21 cellular contexts compared by ENCODE assay signal in the genomic region with DNA sequence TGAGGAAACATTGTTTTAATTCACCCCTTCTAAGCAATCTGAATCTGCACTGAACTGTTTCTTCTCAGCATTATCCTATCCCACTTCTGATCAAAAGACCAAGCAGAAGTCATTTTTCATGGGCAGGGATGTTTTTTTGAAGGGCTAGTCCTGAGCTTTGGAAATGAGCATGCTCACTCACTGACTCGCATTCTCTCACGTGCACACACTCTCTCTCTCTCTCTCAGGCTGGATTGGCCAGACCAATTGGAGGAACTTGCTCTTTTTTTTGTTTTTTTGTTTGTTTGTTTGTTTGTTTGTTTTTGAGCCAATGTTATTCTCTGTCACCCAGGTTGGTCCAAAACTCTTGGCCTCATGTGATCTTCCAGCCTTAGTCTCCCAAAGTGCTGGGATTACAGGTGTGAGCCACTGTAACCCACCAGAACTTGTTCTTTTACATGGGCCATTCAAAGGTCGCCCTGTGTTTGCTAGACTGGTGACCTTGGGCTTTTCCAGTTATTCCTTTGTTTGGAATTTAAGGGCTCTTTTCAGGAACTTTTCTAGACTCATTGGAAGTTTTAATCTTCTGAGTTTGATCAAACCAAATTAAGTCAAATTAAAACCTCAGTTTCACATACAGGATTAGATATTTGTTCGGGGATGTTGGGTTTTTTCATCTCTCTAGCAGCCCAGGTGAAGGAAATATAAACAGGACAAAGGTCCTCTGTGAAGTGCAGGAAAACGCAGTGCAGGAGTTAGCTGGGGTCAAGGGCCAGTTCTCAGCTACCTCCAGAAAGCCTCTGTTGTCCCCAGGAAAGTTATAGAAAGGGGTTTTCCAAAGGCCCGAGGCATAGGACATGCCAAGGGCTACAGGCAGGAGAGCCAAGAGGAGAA. TPM values are rescaled to one million over a fixed set of nuclear protein-coding genes. Genes with fewer than 3 reads are reported as not detected.
A peak's percentile ranks its signal among the peaks of the same experiment; 100 is the strongest.
DNase-seq lines count a peak whose midpoint lies in the region; ATAC-seq, FAIRE-seq and TF ChIP-seq lines count a peak whose summit lies in the region.
"Had no signal": no experiment of that assay in that cellular context is flagged by ENCODE, and none has a peak within 500 bp of the region (broad histone marks: within the 10 kb centered on the region; RNA-seq: fewer than 3 reads in every experiment).

No MANE protein-coding gene starts in this region.

- WGBS in HepG2 (ENCODE audit: low lambda C conversion rate): 2% methylated on average over 6 of the region's 6 CpGs

- no peaks in the 10 kb centered on the region for H4K20me1 ChIP-seq in HepG2 (ENCODE audit: insufficient read depth, low read length)

- TF ChIP-seq EP300 in HepG2 (IDR thresholded peaks at IDR 0.05; ENCODE audit: low read depth in 2 of 2, low read length in 2 of 2): no peak; a peak in 1 of 4 replicates
- no peak; the same call in 1 of the 2 replicates for TF ChIP-seq EP300 in HepG2 (CRISPR knock-in tag; IDR thresholded peaks at IDR 0.05; ENCODE audit: borderline replicate concordance)

- H3K27ac Mint-ChIP-seq in activated T-cell treated with anti-CD3 and anti-CD28 coated beads, Interleukin-2, amount 50 U/mL, for 72 hours: peak overlapping the region; percentile 60
- H3K27ac Mint-ChIP-seq: CD8-positive, alpha-beta T cell had no signal

- in situ Hi-C loops in HepG2 (cut with HindIII; ENCODE audit: extremely low pct_ligation_motif_present, low pct_unique_long_range_greater_than_20kb): no loop called here

- H3K4me1 Mint-ChIP-seq in activated T-cell treated with anti-CD3 and anti-CD28 coated beads, Interleukin-2, amount 50 U/mL, for 72 hours (ENCODE audit: low read depth): no peaks in the 10 kb centered on the region

- H3K9ac ChIP-seq in HepG2 (ENCODE audit: insufficient read depth, low read depth, low read length) (no peak overlapping the region; the same call in 1 of the 2 replicates), parathyroid adenoma (no peak overlapping the region)
- H3K9ac ChIP-seq: KMS-11 had no signal

- no peak for DNase-seq in activated T-cell treated with anti-CD3 and anti-CD28 coated beads, Interleukin-2, amount 50 U/mL, for 72 hours
- DNase-seq in activated T-cell treated with anti-CD3 and anti-CD28 coated beads for 4 hours: no peak
- peak; percentile 73 for DNase-seq in HepG2 (ENCODE audit: low spot score)
- no peak for DNase-seq in dorsolateral prefrontal cortex
- DNase-seq in WERI-Rb-1: no peak
- no peak for DNase-seq in HT-29 (ENCODE audit: low spot score)
- DNase-seq in SHP77 treated with DMSO at 0.1 percent for 48 hours (lab: John Stamatoyannopoulos, UW): no peak
- DNase-seq: CD8-positive, alpha-beta T cell; DND-41; GOT3; MG63; NCI-H1092; NCI-H146; NCI-H2081; NCI-H748 treated with DMSO at 0.1 percent for 48 hours; RPMI8226 had no signal

- intact Hi-C loops in HepG2 (cut with micrococcal nuclease; ENCODE audit: unreplicated experiment) (no loop called here), dorsolateral prefrontal cortex (cut with DNase I) (no loop called here)

- H3K9me3 ChIP-seq in HepG2 (ENCODE audit: low read length) (no peaks in the 10 kb centered on the region), parathyroid adenoma (ENCODE audit: control insufficient read depth, low read length) (no peaks in the 10 kb centered on the region), WERI-Rb-1 (ENCODE audit: severe bottlenecking) (no peaks in the 10 kb centered on the region)
- H3K9me3 ChIP-seq: MG63 had no signal

- no peak for TF ChIP-seq POLR2A in HepG2 (IDR thresholded peaks at IDR 0.05; ENCODE audit: insufficient read depth in 1 of 2, low read depth in 2 of 2, low read length in 2 of 2)

- no peak for FAIRE-seq in HepG2 (lab: Jason Lieb, UNC)
- FAIRE-seq: D721Med, G401.6 had no signal

- H3K4me3 Mint-ChIP-seq in activated T-cell treated with anti-CD3 and anti-CD28 coated beads, Interleukin-2, amount 50 U/mL, for 72 hours: no peak overlapping the region
- H3K4me3 Mint-ChIP-seq: CD8-positive, alpha-beta T cell had no signal

- H3K4me3 ChIP-seq in HepG2 (replicated peaks in 1 of 3; ENCODE audit: insufficient read depth in 1 of 3, low read depth in 2 of 3, low read length in 3 of 3) (peak overlapping the region in 1 of 3 experiments; percentile 27; a peak in 2 of 6 replicates), parathyroid adenoma (ENCODE audit: low read depth, low read length) (no peak overlapping the region), dorsolateral prefrontal cortex (no peak overlapping the region), WERI-Rb-1 (ENCODE audit: low read depth, low read length) (no peak overlapping the region)
- H3K4me3 ChIP-seq: MG63 had no signal

- TF ChIP-seq CTCF in HepG2 (CRISPR knock-in tag; IDR thresholded peaks at IDR 0.05): no peak
- no peak for TF ChIP-seq CTCF in parathyroid adenoma (IDR thresholded peaks at IDR 0.05)
- TF ChIP-seq CTCF in dorsolateral prefrontal cortex (IDR thresholded peaks at IDR 0.05 in 54 of 56, conservative IDR thresholded peaks at IDR 0.05 in 2 of 56; ENCODE audit: low read depth in 1 of 56, partially characterized antibody in 56 of 56): no peak
- TF ChIP-seq CTCF in WERI-Rb-1 (IDR thresholded peaks at IDR 0.05; ENCODE audit: low read depth, low read length): no peak

- H3K27me3 ChIP-seq in HepG2 (ENCODE audit: control insufficient read depth in 1 of 2, insufficient read depth in 2 of 2, low read length in 2 of 2) (no peaks in the 10 kb centered on the region), parathyroid adenoma (ENCODE audit: control insufficient read depth, insufficient read depth, low read length) (no peaks in the 10 kb centered on the region), dorsolateral prefrontal cortex (no peaks in the 10 kb centered on the region), WERI-Rb-1 (ENCODE audit: insufficient read depth, low read depth, severe bottlenecking) (no peaks in the 10 kb centered on the region)
- H3K27me3 ChIP-seq: MG63 had no signal

- H3K9me3 Mint-ChIP-seq in activated T-cell treated with anti-CD3 and anti-CD28 coated beads, Interleukin-2, amount 50 U/mL, for 72 hours: no peaks in the 10 kb centered on the region
- H3K9me3 Mint-ChIP-seq: CD8-positive, alpha-beta T cell had no signal

- H3K36me3 Mint-ChIP-seq in activated T-cell treated with anti-CD3 and anti-CD28 coated beads, Interleukin-2, amount 50 U/mL, for 72 hours (ENCODE audit: insufficient read depth in 2 of 2): peaks cover 0 to 2% of the 10 kb centered on the region in 2 donors
- H3K36me3 Mint-ChIP-seq: CD8-positive, alpha-beta T cell had no signal

- TF ChIP-seq RAD21 in HepG2 (CRISPR knock-in tag; IDR thresholded peaks at IDR 0.05): no peak

- peak overlapping the region; percentile 61 for H3K27ac ChIP-seq in HepG2 (ENCODE audit: extremely low read length, insufficient read depth, low read length)
- H3K27ac ChIP-seq in parathyroid adenoma: peak overlapping the region; percentile 18
- H3K27ac ChIP-seq in dorsolateral prefrontal cortex: peak overlapping the region in 6 of 59 donors; percentile 2 to 28 (median 24)
- H3K27ac ChIP-seq in WERI-Rb-1: no peak overlapping the region
- H3K27ac ChIP-seq: KMS-11 had no signal

- H3K36me3 ChIP-seq in HepG2 (replicated peaks in 1 of 2; ENCODE audit: control insufficient read depth in 1 of 2, insufficient read depth in 2 of 2, low read length in 2 of 2): peaks cover 0 to 6% of the 10 kb centered on the region in 2 experiments; a peak in 3 of 5 replicates
- no peaks in the 10 kb centered on the region for H3K36me3 ChIP-seq in parathyroid adenoma (ENCODE audit: control insufficient read depth, insufficient read depth, low read length)
- H3K36me3 ChIP-seq in WERI-Rb-1: no peaks in the 10 kb centered on the region

- H3K27me3 Mint-ChIP-seq in activated T-cell treated with anti-CD3 and anti-CD28 coated beads, Interleukin-2, amount 50 U/mL, for 72 hours (ENCODE audit: low read depth): no peaks in the 10 kb centered on the region

- H2AFZ ChIP-seq in HepG2 (ENCODE audit: low read length) (no peak overlapping the region), parathyroid adenoma (no peak overlapping the region)

- H3K4me1 ChIP-seq in HepG2 (ENCODE audit: insufficient read depth, low read length) (peaks cover 85% of the 10 kb centered on the region), parathyroid adenoma (peaks cover 38% of the 10 kb centered on the region)

- CTCF ChIA-PET in HepG2 (lab: Yijun Ruan, JAX; ENCODE audit: low intra/inter-chr PET ratio, low total read pairs): no interaction called here

- ATAC-seq in activated T-cell treated with anti-CD3 and anti-CD28 coated beads, Interleukin-2, amount 50 U/mL, for 72 hours (replicated peaks in 1 of 2): no peak
- peak; percentile 69 for ATAC-seq in HepG2
- ATAC-seq: CD8-positive, alpha-beta T cell had no signal

- no TSS peak for BruUV-seq in HepG2 (replicated peaks; lab: Mats Ljungman, UMichigan)

- H3K79me2 ChIP-seq in HepG2 (ENCODE audit: insufficient read depth, low read length): no peaks in the 10 kb centered on the region
- H3K79me2 ChIP-seq in parathyroid adenoma: peaks cover 38% of the 10 kb centered on the region

- H3K4me2 ChIP-seq in HepG2 (ENCODE audit: low read depth, low read length): peak overlapping the region; percentile 59
- H3K4me2 ChIP-seq in parathyroid adenoma (ENCODE audit: low read length): peak overlapping the region; percentile 9
- H3K4me2 ChIP-seq: KMS-11 had no signal

- POLR2A ChIA-PET in HepG2 (lab: Yijun Ruan, JAX): interaction anchor here (1.0 to 3.4 kb wide), 3 partner anchors 14 to 21 kb away, joined by 6 to 14 read pairs (median 7); a partner anchor contains a TSS

RNA-seq across cellular contexts. Expression of a gene that starts 13.2 kb away (rescaled TPM):
- total RNA-seq in activated T-cell treated with anti-CD3 and anti-CD28 coated beads, Interleukin-2, amount 50 U/mL, for 72 hours: under 1 TPM in 1 of 2 donors, not detected in 1; 0.43 TPM
- total RNA-seq in HepG2 (2016; rRNA removed; fragmentation: Illumina TruSeq; extraction: Trizol): 3.0 and 4.7 TPM in 2 replicates
- 1.3 and 1.5 TPM in 2 replicates for total RNA-seq in HepG2 (2016; cell fraction: cytosol; rRNA removed; fragmentation: Illumina TruSeq; extraction: Trizol; ENCODE audit: low read depth)
- 4.3 and 5.0 TPM in 2 replicates for total RNA-seq in HepG2 (2016; cell fraction: insoluble cytoplasmic fraction; rRNA removed; fragmentation: Illumina TruSeq; extraction: Trizol)
- total RNA-seq in HepG2 (2016; cell fraction: membrane; rRNA removed; fragmentation: Illumina TruSeq; extraction: Trizol): 3.5 and 4.3 TPM in 2 replicates
- 5.5 and 5.8 TPM in 2 replicates for total RNA-seq in HepG2 (2016; cell fraction: nucleus; rRNA removed; fragmentation: Illumina TruSeq; extraction: Trizol)
- polyA plus RNA-seq in HepG2 (2011; rRNA removed): 49.5 and 58.8 TPM in 2 replicates
- polyA plus RNA-seq in HepG2 (2011; cell fraction: cytosol; rRNA removed): 41.5 and 43.5 TPM in 2 replicates
- 45.2 and 57.4 TPM in 2 replicates for polyA plus RNA-seq in HepG2 (2011; cell fraction: nucleus; rRNA removed)
- 27.6 and 33.1 TPM in 2 replicates for polyA plus RNA-seq in HepG2 (2012)
- 1.3 and 1.9 TPM in 2 replicates for polyA plus RNA-seq in HepG2 (2016; cell fraction: cytosol; fragmentation: Illumina TruSeq; extraction: Trizol; ENCODE audit: low read depth)
- polyA plus RNA-seq in HepG2 (2016; cell fraction: insoluble cytoplasmic fraction; fragmentation: Illumina TruSeq; extraction: Trizol; ENCODE audit: low read depth): 3.7 and 4.2 TPM in 2 replicates
- polyA plus RNA-seq in HepG2 (2016; cell fraction: membrane; fragmentation: Illumina TruSeq; extraction: Trizol; ENCODE audit: low read depth): 3.9 and 4.0 TPM in 2 replicates
- polyA plus RNA-seq in HepG2 (2016; cell fraction: nucleus; fragmentation: Illumina TruSeq; extraction: Trizol; ENCODE audit: insufficient read depth, low read depth): 6.6 and 7.0 TPM in 2 replicates
- 0.05 and 101 TPM in 2 replicates for polyA minus RNA-seq in HepG2 (2011; rRNA and poly(A)+ RNA removed; ENCODE audit: low replicate concordance)
- 23.1 and 27.3 TPM in 2 replicates for polyA minus RNA-seq in HepG2 (2011; cell fraction: cytosol; rRNA and poly(A)+ RNA removed)
- polyA minus RNA-seq in HepG2 (2011; cell fraction: nucleus; rRNA and poly(A)+ RNA removed): 39.9 and 40.4 TPM in 2 replicates
- 100 to 1,000 TPM in 7 of 120 experiments, 10 to 100 TPM in 113; 17.1 to 155 (median 53.8) TPM for total RNA-seq in dorsolateral prefrontal cortex
- total RNA-seq in HT-29 (2014; rRNA removed; shearing (Covaris generic)): 3.5 and 3.6 TPM in 2 replicates
- total RNA-seq: NCI-H460 had no signal

RNA-seq across cellular contexts. Expression of a gene that starts 21.2 kb away (rescaled TPM):
- total RNA-seq in activated T-cell treated with anti-CD3 and anti-CD28 coated beads, Interleukin-2, amount 50 U/mL, for 72 hours: 10 to 100 TPM; 59.3 to 63.8 TPM
- total RNA-seq in HepG2 (2016; rRNA removed; fragmentation: Illumina TruSeq; extraction: Trizol) (37.1 and 50.3 TPM in 2 replicates), dorsolateral prefrontal cortex (10 to 100 TPM; 40.2 to 72.9 (median 52.6) TPM)
- total RNA-seq in HepG2 (2016; cell fraction: cytosol; rRNA removed; fragmentation: Illumina TruSeq; extraction: Trizol; ENCODE audit: low read depth): 8.5 and 9.5 TPM in 2 replicates
- 38.6 and 50.3 TPM in 2 replicates for total RNA-seq in HepG2 (2016; cell fraction: insoluble cytoplasmic fraction; rRNA removed; fragmentation: Illumina TruSeq; extraction: Trizol)
- 21.9 and 23.8 TPM in 2 replicates for total RNA-seq in HepG2 (2016; cell fraction: membrane; rRNA removed; fragmentation: Illumina TruSeq; extraction: Trizol)
- 27.1 and 28.0 TPM in 2 replicates for total RNA-seq in HepG2 (2016; cell fraction: nucleus; rRNA removed; fragmentation: Illumina TruSeq; extraction: Trizol)
- 63.8 and 74.9 TPM in 2 replicates for polyA plus RNA-seq in HepG2 (2011; rRNA removed)
- 63.2 and 67.0 TPM in 2 replicates for polyA plus RNA-seq in HepG2 (2011; cell fraction: cytosol; rRNA removed)
- polyA plus RNA-seq in HepG2 (2011; cell fraction: nucleus; rRNA removed): 46.3 and 57.5 TPM in 2 replicates
- polyA plus RNA-seq in HepG2 (2012): 54.8 and 56.2 TPM in 2 replicates
- polyA plus RNA-seq in HepG2 (2016; cell fraction: cytosol; fragmentation: Illumina TruSeq; extraction: Trizol; ENCODE audit: low read depth): 4.1 and 5.1 TPM in 2 replicates
- polyA plus RNA-seq in HepG2 (2016; cell fraction: insoluble cytoplasmic fraction; fragmentation: Illumina TruSeq; extraction: Trizol; ENCODE audit: low read depth): 41.9 and 42.7 TPM in 2 replicates
- 12.2 and 12.5 TPM in 2 replicates for polyA plus RNA-seq in HepG2 (2016; cell fraction: membrane; fragmentation: Illumina TruSeq; extraction: Trizol; ENCODE audit: low read depth)
- polyA plus RNA-seq in HepG2 (2016; cell fraction: nucleus; fragmentation: Illumina TruSeq; extraction: Trizol; ENCODE audit: insufficient read depth, low read depth): 48.0 and 49.6 TPM in 2 replicates
- 31.6 and 52.4 TPM in 2 replicates for polyA minus RNA-seq in HepG2 (2011; rRNA and poly(A)+ RNA removed; ENCODE audit: low replicate concordance)
- 51.4 and 54.3 TPM in 2 replicates for polyA minus RNA-seq in HepG2 (2011; cell fraction: cytosol; rRNA and poly(A)+ RNA removed)
- polyA minus RNA-seq in HepG2 (2011; cell fraction: nucleus; rRNA and poly(A)+ RNA removed): 35.0 and 39.0 TPM in 2 replicates
- 40.7 and 42.9 TPM in 2 replicates for total RNA-seq in HT-29 (2014; rRNA removed; shearing (Covaris generic))
